Comparison of ENCODE assay signal across 21 cellular contexts in the genomic region with DNA sequence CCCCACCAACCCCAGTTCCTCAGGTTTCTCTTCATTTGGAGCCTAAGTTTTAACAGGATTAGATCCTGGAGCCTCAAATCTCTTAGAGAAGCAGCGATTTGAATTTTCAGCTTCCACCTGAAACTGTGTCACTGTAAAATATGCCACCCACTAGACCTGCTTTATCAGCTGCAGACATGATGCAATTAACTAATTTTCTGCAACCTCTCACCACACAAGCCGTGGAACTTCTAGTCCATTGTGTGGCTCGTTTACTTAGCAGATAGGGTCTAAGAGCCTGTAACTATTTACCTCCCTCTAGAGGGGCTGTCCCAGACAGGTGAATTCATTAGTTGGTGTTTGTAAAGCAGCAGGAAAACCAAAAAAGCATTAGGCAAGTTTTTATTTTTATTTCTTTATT. TPM values are rescaled to one million over a fixed set of nuclear protein-coding genes. Genes with fewer than 3 reads are reported as not detected.
DNase-seq lines count a peak whose midpoint lies in the region; ATAC-seq, FAIRE-seq and TF ChIP-seq lines count a peak whose summit lies in the region.
"Had no signal": no experiment of that assay in that cellular context is flagged by ENCODE, and none has a peak within 500 bp of the region (broad histone marks: within the 10 kb centered on the region; RNA-seq: fewer than 3 reads in every experiment).

No MANE protein-coding gene starts in this region.

- CTCF ChIA-PET in K562 (lab: Yijun Ruan, JAX; ENCODE audit: low intra/inter-chr PET ratio): no interaction called here

- peak; percentile 77 for ATAC-seq in K562
- ATAC-seq: activated CD4-positive, CD25-positive, alpha-beta regulatory T cell treated with anti-CD3 and anti-CD28 coated beads, Interleukin-2, amount 50 U/mL, for 24 hours; activated CD8-positive, alpha-beta memory T cell treated with anti-CD3 and anti-CD28 coated beads, Interleukin-2, amount 10 ng/mL, durations not matched to agents 7 days and 5 days; right cardiac atrium had no signal

- H3K27ac ChIP-seq in K562 (ENCODE audit: extremely low read depth, low read depth, low read length) (no peak overlapping the region), GM23248 (no peak overlapping the region), testis (no peak overlapping the region), right atrium auricular region (no peak overlapping the region)
- H3K27ac ChIP-seq: ascending aorta, epithelial cell of prostate, suprapubic skin had no signal

- TF ChIP-seq EP300 in K562 (IDR thresholded peaks at IDR 0.05; ENCODE audit: low read length): peak; percentile 39; the same call in 1 of the 2 replicates

- no peaks in the 10 kb centered on the region for H3F3A ChIP-seq in GM23248 (ENCODE audit: insufficient read depth)

- H3K27me3 ChIP-seq in K562 (ENCODE audit: control insufficient read depth in 2 of 2, insufficient read depth in 2 of 2, low read length in 2 of 2): no peaks in the 10 kb centered on the region
- no peaks in the 10 kb centered on the region for H3K27me3 ChIP-seq in GM23248 (replicated peaks; ENCODE audit: insufficient read depth)
- H3K27me3 ChIP-seq in testis: no peaks in the 10 kb centered on the region
- H3K27me3 ChIP-seq in right atrium auricular region: no peaks in the 10 kb centered on the region
- H3K27me3 ChIP-seq: ascending aorta, suprapubic skin had no signal

- no peaks in the 10 kb centered on the region for H3K9me1 ChIP-seq in K562 (ENCODE audit: control insufficient read depth, insufficient read depth, low read length)

- H3K79me2 ChIP-seq in K562 (ENCODE audit: control insufficient read depth, insufficient read depth, low read length) (no peaks in the 10 kb centered on the region), GM23248 (ENCODE audit: insufficient read depth) (no peaks in the 10 kb centered on the region)

- in situ Hi-C loops in K562 (cut with MboI): no loop called here
- in situ Hi-C loops in GM23248 (cut with MboI): no loop called here

- H3K36me3 ChIP-seq in K562 (ENCODE audit: control insufficient read depth, insufficient read depth, low read length): no peaks in the 10 kb centered on the region
- no peaks in the 10 kb centered on the region for H3K36me3 ChIP-seq in GM23248 (ENCODE audit: low read depth)
- no peaks in the 10 kb centered on the region for H3K36me3 ChIP-seq in testis (ENCODE audit: low read depth, missing control alignments)
- no peaks in the 10 kb centered on the region for H3K36me3 ChIP-seq in right atrium auricular region
- H3K36me3 ChIP-seq: ascending aorta, suprapubic skin had no signal

- H3K4me1 ChIP-seq in K562 (replicated peaks in 1 of 2; ENCODE audit: control insufficient read depth in 2 of 2, insufficient read depth in 2 of 2, low read length in 2 of 2) (peaks cover 8 to 15% of the 10 kb centered on the region in 2 experiments; a peak in 4 of 5 replicates), GM23248 (ENCODE audit: insufficient read depth) (peaks cover 13% of the 10 kb centered on the region; the same call in 1 of the 2 replicates), testis (no peaks in the 10 kb centered on the region), right atrium auricular region (peaks cover 0 to 9% of the 10 kb centered on the region in 2 donors)
- H3K4me1 ChIP-seq: ascending aorta, suprapubic skin had no signal

- no peak for TF ChIP-seq RAD21 in K562 (CRISPR knock-in tag; conservative IDR thresholded peaks at IDR 0.05 in 1 of 2, IDR thresholded peaks at IDR 0.05 in 1 of 2)

- no peak overlapping the region for H3K4me3 ChIP-seq in K562
- no peak overlapping the region for H3K4me3 ChIP-seq in GM23248
- H3K4me3 ChIP-seq in testis: no peak overlapping the region
- H3K4me3 ChIP-seq in right atrium auricular region: no peak overlapping the region
- H3K4me3 ChIP-seq: ascending aorta, suprapubic skin had no signal

- no peaks in the 10 kb centered on the region for H3K9me2 ChIP-seq in GM23248 (ENCODE audit: insufficient read depth)

- H4K20me1 ChIP-seq in K562 (replicated peaks; ENCODE audit: control insufficient read depth, insufficient read depth, low read length) (no peaks in the 10 kb centered on the region), GM23248 (ENCODE audit: insufficient read depth) (no peaks in the 10 kb centered on the region)

- no peak for TF ChIP-seq POLR2A in K562 (conservative IDR thresholded peaks at IDR 0.05)
- TF ChIP-seq POLR2A in testis (IDR thresholded peaks at IDR 0.05): no peak

- peak overlapping the region; percentile 66 for H2AFZ ChIP-seq in K562 (ENCODE audit: low read depth, low read length)
- H2AFZ ChIP-seq in GM23248: no peak overlapping the region

- no TSS peak for BruUV-seq in K562 (replicated peaks; lab: Mats Ljungman, UMichigan)

- no peak for FAIRE-seq in K562 (lab: Jason Lieb, UNC)

- H3K9ac ChIP-seq in K562 (ENCODE audit: insufficient read depth in 1 of 2, low read depth in 2 of 2, low read length in 2 of 2) (no peak overlapping the region), GM23248 (no peak overlapping the region)

- DNase-seq in DMS79 (lab: John Stamatoyannopoulos, UW) (peak; percentile 20), DMS79 treated with DMSO at 0.1 percent for 48 hours (lab: John Stamatoyannopoulos, UW) (no peak), NCI-H2107 (lab: John Stamatoyannopoulos, UW) (peak; percentile 26), K562 (ENCODE audit: extremely low read depth in 1 of 4, low spot score in 3 of 4) (peak in 1 of 4 experiments; percentile 23), putamen (ENCODE audit: low spot score) (peak; percentile 42), GM23248 (no peak), testis (no peak), right atrium auricular region (ENCODE audit: low spot score) (no peak)
- DNase-seq: 8988T; activated CD8-positive, alpha-beta memory T cell treated with anti-CD3 and anti-CD28 coated beads, Interleukin-2, amount 10 ng/mL, durations not matched to agents 7 days and 5 days; C1 segment of cervical spinal cord; GOT3; NCI-H1048; NCI-H526 treated with DMSO at 0.1 percent for 48 hours; right cardiac atrium; stimulated activated CD4-positive, alpha-beta T cell treated with anti-CD3 and anti-CD28 coated beads, Interleukin-1b, Interleukin-23, amount 100 ng/mL, for 48 hours; T-helper 2 cell had no signal

- POLR2A ChIA-PET in K562 (lab: Yijun Ruan, JAX): interaction anchor here (0.6 to 1.0 kb wide), 2 partner anchors 9 to 393 kb away, joined by 5 to 6 read pairs; no protein-coding TSS in a partner anchor

- H3K9me3 ChIP-seq in K562 (replicated peaks; ENCODE audit: control insufficient read depth, insufficient read depth, low read depth, low read length): no peaks in the 10 kb centered on the region
- no peaks in the 10 kb centered on the region for H3K9me3 ChIP-seq in GM23248 (ENCODE audit: low read depth)
- H3K9me3 ChIP-seq in testis: no peaks in the 10 kb centered on the region
- H3K9me3 ChIP-seq in right atrium auricular region: no peaks in the 10 kb centered on the region
- H3K9me3 ChIP-seq: ascending aorta, suprapubic skin had no signal

- TF ChIP-seq CTCF in K562 (IDR thresholded peaks at IDR 0.05 in 2 of 3, conservative IDR thresholded peaks at IDR 0.05 in 1 of 3; ENCODE audit: insufficient read depth in 2 of 3, low read depth in 1 of 3, low read length in 3 of 3) (no peak), testis (IDR thresholded peaks at IDR 0.05) (no peak), right atrium auricular region (IDR thresholded peaks at IDR 0.05) (no peak)

- intact Hi-C loops in K562 (cut with micrococcal nuclease) (no loop called here), testis (cut with DNase I; ENCODE audit: low total_unique reads) (no loop called here)

- 0% methylated on average over 3 of the region's 3 CpGs for WGBS in K562 (ENCODE audit: insufficient coverage, low coverage, missing lambda C conversion rate)
- 17 to 24% methylated on average over 3 of the region's 3 CpGs for WGBS in GM23248 (ENCODE audit: low coverage in 1 of 2, low lambda C conversion rate in 2 of 2, missing lambda C conversion rate in 2 of 2), 2 experiments
- 25 to 33% methylated on average over 3 of the region's 3 CpGs for WGBS in testis, 2 donors

- H3K4me2 ChIP-seq in K562 (ENCODE audit: insufficient read depth, low read length): no peak overlapping the region
- H3K4me2 ChIP-seq in GM23248 (ENCODE audit: unreplicated experiment): no peak overlapping the region

RNA-seq across cellular contexts. Expression of gene FZD5, which starts 31.6 kb away (rescaled TPM):
- total RNA-seq in K562 (2011; cell fraction: chromatin; rRNA removed; ENCODE audit: low replicate concordance): 12.4 and 17.4 TPM in 2 replicates
- 14.3 and 15.3 TPM in 2 replicates for total RNA-seq in K562 (2011; cell fraction: nucleolus; rRNA removed)
- 21.9 and 32.4 TPM in 2 replicates for total RNA-seq in K562 (2011; cell fraction: nucleoplasm; rRNA removed)
- total RNA-seq in K562 (2014; rRNA removed) (8.8 and 9.7 TPM in 2 replicates), K562 (2014; rRNA removed; fragmentation: Illumina TruSeq; extraction: Trizol) (7.2 and 7.7 TPM in 2 replicates), K562 (2015; rRNA removed; fragmentation: Illumina TruSeq; extraction: Trizol) (5.6 and 5.9 TPM in 2 replicates), K562 (2021) (14.6 and 15.8 TPM in 2 replicates), testis (1 to 10 TPM; 1.7 to 2.4 TPM), right atrium auricular region (1 to 10 TPM; 3.4 to 6.4 TPM)
- polyA plus RNA-seq in K562 (2011; rRNA removed) (4.1 and 4.3 TPM in 2 replicates), K562 (2014; fragmentation: Illumina TruSeq; extraction: Trizol) (5.1 and 5.3 TPM in 2 replicates), K562 (2014; fragmentation: Nextera tagmentation; extraction: Ambion mirVana) (1 to 10 TPM; 3.7 to 7.7 TPM), K562 (2014; rRNA removed) (4.5 and 5.3 TPM in 2 replicates), GM23248 (2016; fragmentation: Nextera tagmentation; extraction: Ambion mirVana) (0.13 and 0.15 TPM in 2 replicates), testis (ENCODE audit: insufficient read depth, low read depth, low replicate concordance) (0.95 TPM)
- 3.2 and 4.3 TPM in 2 replicates for polyA plus RNA-seq in K562 (2011; cell fraction: cytosol; rRNA removed)
- polyA plus RNA-seq in K562 (2011; cell fraction: nucleus; rRNA removed): 7.6 and 8.4 TPM in 2 replicates
- 3.3 and 4.3 TPM in 2 replicates for polyA plus RNA-seq in K562 (2012)
- 10.9 and 12.2 TPM in 2 replicates for polyA minus RNA-seq in K562 (2011; rRNA and poly(A)+ RNA removed)
- polyA minus RNA-seq in K562 (2011; cell fraction: cytosol; rRNA and poly(A)+ RNA removed): 11.1 and 12.5 TPM in 2 replicates
- 12.0 and 16.7 TPM in 2 replicates for polyA minus RNA-seq in K562 (2011; cell fraction: nucleus; rRNA and poly(A)+ RNA removed)
- total RNA-seq in GM23248 (2014; rRNA removed; shearing (Covaris generic)): under 0.01 and 0.13 TPM in 2 replicates

Comparison
In these comparisons a context has a peak if more than half of its experiments do, and no peak if none do; other contexts are left out.
1. DNase-seq: peak in DMS79 (single experiment), NCI-H2107 (single experiment) and putamen (single experiment); none in DMS79 treated with DMSO at 0.1 percent for 48 hours (single experiment), GM23248 (single experiment), testis (single experiment) and right atrium auricular region (single experiment).